Comparison of ENCODE assay signal across 1 cellular context in genomic region chr19:29942404-29943261, GRCh38.
TF ChIP-seq lines count a peak whose summit lies in the region.

No MANE protein-coding gene starts in this region.

TF ChIP-seq in HEK293, 187 proteins besides CTCF, POLR2A, EP300 and RAD21 (continued from another document and continues in another):
- peak; percentile 83 for TF ChIP-seq KLF17 (tag by site-specific recombination; IDR thresholded peaks at IDR 0.05)
- TF ChIP-seq ZFHX2 (tag by site-specific recombination; conservative IDR thresholded peaks at IDR 0.05) = peak; percentile 95
- TF ChIP-seq ZNF585B (tag by site-specific recombination; IDR thresholded peaks at IDR 0.05) = no peak
- TF ChIP-seq PATZ1 (tag by site-specific recombination; IDR thresholded peaks at IDR 0.05) = peak; percentile 97
- TF ChIP-seq ZFP3 (tag by site-specific recombination; IDR thresholded peaks at IDR 0.05; ENCODE audit: low read depth) = no peak
- peak; percentile 37; the same call in 1 of the 2 replicates for TF ChIP-seq BCL11A (tag by site-specific recombination; IDR thresholded peaks at IDR 0.05; ENCODE audit: low read depth)
- TF ChIP-seq ZBTB7A (tag by site-specific recombination; IDR thresholded peaks at IDR 0.05; ENCODE audit: low read depth) = 0 out of 2 replicates have a peak, but pooled peaks have one; percentile 48
- peak; percentile 74 for TF ChIP-seq SP2 (tag by site-specific recombination; IDR thresholded peaks at IDR 0.05)
- TF ChIP-seq ZNF76 (tag by site-specific recombination; IDR thresholded peaks at IDR 0.05; ENCODE audit: borderline replicate concordance, low read depth) = peak; percentile 60; the same call in 1 of the 2 replicates
- TF ChIP-seq PRDM2 (tag by site-specific recombination; IDR thresholded peaks at IDR 0.05; ENCODE audit: borderline replicate concordance) = 0 out of 2 replicates have a peak, but pooled peaks have one; percentile 74
- TF ChIP-seq ZNF394 (tag by site-specific recombination; IDR thresholded peaks at IDR 0.05; ENCODE audit: borderline replicate concordance) = peak; percentile 27; the same call in 1 of the 2 replicates
- peak; percentile 57; the same call in 1 of the 2 replicates for TF ChIP-seq WT1 (tag by site-specific recombination; IDR thresholded peaks at IDR 0.05)
- TF ChIP-seq ZBTB8A (tag by site-specific recombination; IDR thresholded peaks at IDR 0.05) = peak; percentile 99
- TF ChIP-seq ZNF518A (tag by site-specific recombination; conservative IDR thresholded peaks at IDR 0.05; ENCODE audit: low read depth) = no peak
- peak; percentile 16; the same call in 1 of the 2 replicates for TF ChIP-seq ZNF785 (tag by site-specific recombination; IDR thresholded peaks at IDR 0.05)
- TF ChIP-seq HIC1 (tag by site-specific recombination; IDR thresholded peaks at IDR 0.05) = peak; percentile 67; the same call in 1 of the 2 replicates
- TF ChIP-seq ZSCAN30 (tag by site-specific recombination; IDR thresholded peaks at IDR 0.05) = peak; percentile 92
- peak; percentile 73; the same call in 1 of the 2 replicates for TF ChIP-seq ZBTB21 (tag by site-specific recombination; IDR thresholded peaks at IDR 0.05)
- TF ChIP-seq INSM2 (tag by site-specific recombination; IDR thresholded peaks at IDR 0.05) = peak; percentile 43; the same call in 1 of the 2 replicates
- peak; percentile 83; the same call in 1 of the 2 replicates for TF ChIP-seq KLF7 (tag by site-specific recombination; IDR thresholded peaks at IDR 0.05; ENCODE audit: borderline replicate concordance)
- peak; percentile 86 for TF ChIP-seq ZNF580 (tag by site-specific recombination; IDR thresholded peaks at IDR 0.05)
- TF ChIP-seq ZBTB26 (tag by site-specific recombination; optimal IDR thresholded peaks at IDR 0.05) = peak; percentile 90
- TF ChIP-seq ZNF37A (tag by site-specific recombination; IDR thresholded peaks at IDR 0.05) = no peak
- TF ChIP-seq ZFP69B (tag by site-specific recombination; IDR thresholded peaks at IDR 0.05) = peak; percentile 58; the same call in 1 of the 2 replicates
- no peak for TF ChIP-seq ZNF658 (tag by site-specific recombination; IDR thresholded peaks at IDR 0.05)
- TF ChIP-seq PRDM10 (tag by site-specific recombination; IDR thresholded peaks at IDR 0.05) = peak; percentile 40; the same call in 1 of the 2 replicates
- TF ChIP-seq ZNF426 (tag by site-specific recombination; IDR thresholded peaks at IDR 0.05) = no peak
- TF ChIP-seq ZNF324 (tag by site-specific recombination; IDR thresholded peaks at IDR 0.05) = peak; percentile 80; the same call in 1 of the 2 replicates
